27 cellular contexts compared by ENCODE assay signal in the genomic region with DNA sequence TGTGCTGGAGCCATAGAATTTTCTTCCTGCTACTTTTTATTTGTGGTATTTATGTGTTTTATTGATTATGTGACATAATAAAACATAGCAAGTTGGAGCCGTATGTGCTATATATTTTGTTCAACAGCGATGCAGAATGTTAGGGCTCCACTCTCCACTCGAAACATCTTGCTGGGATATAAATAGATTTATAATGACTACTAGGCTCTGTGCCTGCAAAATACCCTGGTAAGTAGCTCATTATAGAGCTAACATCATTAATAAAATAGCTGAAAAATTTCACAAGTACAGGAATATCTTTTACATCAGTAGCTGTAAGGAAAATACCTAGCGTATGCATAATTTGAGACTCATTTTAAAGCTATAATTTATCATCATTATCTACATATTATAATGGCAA.
"Had no signal": no experiment of that assay in that cellular context is flagged by ENCODE, and none has a peak within 500 bp of the region (broad histone marks: within the 10 kb centered on the region; RNA-seq: fewer than 3 reads in every experiment).

No MANE protein-coding gene starts in this region.

- H3K4me1 ChIP-seq: breast epithelium, heart left ventricle, testis, transverse colon had no signal

- H3K36me3 ChIP-seq: breast epithelium, heart left ventricle, ovary, transverse colon had no signal

- DNase-seq: activated B cell treated with CpG ODN at 0.5 μM for 24 hours; activated CD4-positive, alpha-beta T cell treated with anti-CD3 and anti-CD28 coated beads for 36 hours; activated CD8-positive, alpha-beta memory T cell treated with anti-CD3 and anti-CD28 coated beads, Interleukin-2, amount 10 ng/mL, durations not matched to agents 7 days and 5 days; activated CD8-positive, alpha-beta T cell treated with anti-CD3 and anti-CD28 coated beads, Interleukin-2, amount 10 ng/mL, durations not matched to agents 7 days and 5 days; activated naive CD8-positive, alpha-beta T cell treated with anti-CD3 and anti-CD28 coated beads, Interleukin-2, amount 50 U/mL, for 24 hours; activated T-cell treated with anti-CD3 and anti-CD28 coated beads, Interleukin-2, amount 50 U/mL, for 48 hours; amygdala; central memory CD4-positive, alpha-beta T cell; endodermal cell; foreskin fibroblast; heart left ventricle; hypothalamus; immature natural killer cell; kidney; left colon; naive B cell; nephron progenitor cell; ovary; stimulated activated CD4-positive, alpha-beta T cell treated with anti-CD3 and anti-CD28 coated beads, Interleukin-12 subunit alpha, Interleukin-12 subunit beta, amount 100 ng/mL, for 4 hours; stimulated activated CD4-positive, alpha-beta T cell treated with anti-CD3 and anti-CD28 coated beads, Interleukin-4, amount 100 ng/mL, for 1 hour; stimulated activated naive CD8-positive, alpha-beta T cell treated with anti-CD3 and anti-CD28 coated beads, Interleukin-15, Interleukin-2, amounts not matched to agents 100 U/mL and 50 U/mL, for 24 hours; testis; transverse colon had no signal

- H3K4me3 ChIP-seq: breast epithelium, heart left ventricle, ovary, skin epidermis, testis, transverse colon had no signal

- H3K9me3 ChIP-seq: breast epithelium, heart left ventricle, ovary, testis, transverse colon had no signal

- ATAC-seq: activated CD4-positive, alpha-beta T cell treated with anti-CD3 and anti-CD28 coated beads for 36 hours; activated CD8-positive, alpha-beta memory T cell treated with anti-CD3 and anti-CD28 coated beads, Interleukin-2, amount 10 ng/mL, durations not matched to agents 7 days and 5 days; activated CD8-positive, alpha-beta T cell treated with anti-CD3 and anti-CD28 coated beads, Interleukin-2, amount 10 ng/mL, durations not matched to agents 7 days and 5 days; activated naive CD8-positive, alpha-beta T cell treated with anti-CD3 and anti-CD28 coated beads, Interleukin-2, amount 50 U/mL, for 24 hours; esophagus mucosa; left colon; sciatic nerve; stimulated activated naive CD8-positive, alpha-beta T cell treated with anti-CD3 and anti-CD28 coated beads, Interleukin-15, Interleukin-2, amounts not matched to agents 100 U/mL and 50 U/mL, for 24 hours had no signal

- H3K27me3 ChIP-seq: breast epithelium, heart left ventricle, ovary, testis, transverse colon had no signal

- H3K27ac ChIP-seq: breast epithelium, ovary, skin epidermis, testis, transverse colon had no signal
